ENCODE assay signal across 21 cellular contexts in the genomic region with DNA sequence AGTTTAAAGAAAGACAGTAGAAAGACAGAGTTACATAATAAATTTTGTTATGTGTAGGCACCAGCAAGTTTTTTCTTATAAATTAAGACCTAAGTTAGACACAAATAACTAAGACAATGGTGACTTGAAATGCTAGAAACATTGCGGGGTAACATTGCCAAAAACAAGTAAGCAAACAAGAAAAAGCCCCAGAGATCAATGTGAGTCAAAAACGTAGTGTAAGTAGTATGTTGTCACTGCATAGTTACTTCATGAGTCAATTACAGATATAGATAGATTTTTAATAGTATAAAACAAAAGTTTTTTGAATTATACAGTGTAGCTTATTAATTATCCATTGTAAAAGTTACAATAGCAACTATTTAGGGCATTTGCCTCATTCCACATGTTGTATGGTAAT.
A peak's percentile ranks its signal among the peaks of the same experiment; 100 is the strongest.
DNase-seq lines count a peak whose midpoint lies in the region; ATAC-seq, FAIRE-seq and TF ChIP-seq lines count a peak whose summit lies in the region.
"Had no signal": no experiment of that assay in that cellular context is flagged by ENCODE, and none has a peak within 500 bp of the region (broad histone marks: within the 10 kb centered on the region; RNA-seq: fewer than 3 reads in every experiment).

No MANE protein-coding gene starts in this region.

- CTCF ChIA-PET in PC-9 (lab: Charles Lee): no interaction called here
- CTCF ChIA-PET in WTC11 (lab: Charles Lee): no interaction called here

- H3K23ac ChIP-seq in mesenchymal stem cell (ENCODE audit: low read length in 2 of 2): no peak overlapping the region

- H3K4me3 ChIP-seq in bronchial epithelial cell (ENCODE audit: low read depth, low read length): no peak overlapping the region
- H3K4me3 ChIP-seq in fibroblast of mammary gland (ENCODE audit: control insufficient read depth, low read depth, low read length): no peak overlapping the region
- no peak overlapping the region for H3K4me3 ChIP-seq in mesenchymal stem cell (ENCODE audit: insufficient read depth in 1 of 2, low read depth in 1 of 2, low read length in 2 of 2)
- H3K4me3 ChIP-seq in PC-9: no peak overlapping the region

- H3K9me2 ChIP-seq in PC-9 (ENCODE audit: insufficient read depth): no peaks in the 10 kb centered on the region

- no peak overlapping the region for H3K4me2 ChIP-seq in mesenchymal stem cell (ENCODE audit: low read length, poor library complexity, severe bottlenecking)
- no peak overlapping the region for H3K4me2 ChIP-seq in PC-9

- POLR2A ChIA-PET in PC-9 (lab: Charles Lee; ENCODE audit: unreplicated experiment) (no interaction called here), WTC11 (lab: Charles Lee) (no interaction called here)

- no TSS peak for BruUV-seq in PC-9 (replicated peaks; lab: Mats Ljungman, UMichigan)

- H3K9me3 Mint-ChIP-seq in WTC11: no peaks in the 10 kb centered on the region
- H3K9me3 Mint-ChIP-seq: CD4-positive, alpha-beta T cell; IgD-negative memory B cell had no signal

- H3K79me2 ChIP-seq in PC-9 (ENCODE audit: low read depth): no peaks in the 10 kb centered on the region

- H2AFZ ChIP-seq in mesenchymal stem cell (ENCODE audit: low read depth, low read length) (no peak overlapping the region), PC-9 (no peak overlapping the region)

- intact Hi-C loops in PC-9 (cut with micrococcal nuclease; ENCODE audit: unreplicated experiment): no loop called here

- H3K18ac ChIP-seq in mesenchymal stem cell (ENCODE audit: low read depth in 1 of 2, low read length in 2 of 2): no peak overlapping the region

- no peak overlapping the region for H3K4ac ChIP-seq in mesenchymal stem cell (ENCODE audit: low read depth in 1 of 2, low read length in 2 of 2)

- no peak overlapping the region for H3K4me3 Mint-ChIP-seq in WTC11
- H3K4me3 Mint-ChIP-seq: CD4-positive, alpha-beta T cell; IgD-negative memory B cell had no signal

- H3K27ac ChIP-seq in mesenchymal stem cell (ENCODE audit: low read length, poor library complexity, severe bottlenecking) (no peak overlapping the region), PC-9 (no peak overlapping the region)
- H3K27ac ChIP-seq: C4-2B, HL-60 had no signal

- no peak overlapping the region for H2BK12ac ChIP-seq in mesenchymal stem cell (ENCODE audit: low read length in 2 of 2)

- no peaks in the 10 kb centered on the region for H3K79me1 ChIP-seq in mesenchymal stem cell (replicated peaks; ENCODE audit: low read length, poor library complexity, severe bottlenecking)

- no peaks in the 10 kb centered on the region for H3K9me3 ChIP-seq in mesenchymal stem cell (ENCODE audit: control insufficient read depth, low read length)
- H3K9me3 ChIP-seq in PC-9 (ENCODE audit: insufficient read depth, low read depth): no peaks in the 10 kb centered on the region; the same call in 1 of the 2 replicates
- H3K9me3 ChIP-seq: Caco-2 had no signal

- WGBS in mesenchymal stem cell: 100% methylated on average over 1 of the region's 2 CpGs

- peaks cover 30% of the 10 kb centered on the region for H3K4me1 Mint-ChIP-seq in WTC11
- H3K4me1 Mint-ChIP-seq: IgD-negative memory B cell had no signal

- H2AK5ac ChIP-seq in mesenchymal stem cell (ENCODE audit: low read length, severe bottlenecking): no peak overlapping the region

- H3K36me3 Mint-ChIP-seq in WTC11: no peaks in the 10 kb centered on the region
- H3K36me3 Mint-ChIP-seq: IgD-negative memory B cell had no signal

- H4K20me1 ChIP-seq in PC-9 (ENCODE audit: insufficient read depth): no peaks in the 10 kb centered on the region

- H3K4me1 ChIP-seq in mesenchymal stem cell (ENCODE audit: control insufficient read depth, insufficient read depth, low read depth, low read length) (no peaks in the 10 kb centered on the region), PC-9 (replicated peaks; ENCODE audit: insufficient read depth) (no peaks in the 10 kb centered on the region)
- H3K4me1 ChIP-seq: Caco-2 had no signal

- DNase-seq in HCEC 1CT (peak; percentile 28), bronchial epithelial cell (ENCODE audit: low read depth) (peak; percentile 75), fibroblast of mammary gland (ENCODE audit: low read depth) (peak; percentile 23), mesenchymal stem cell (no peak), PC-9 (no peak), WTC11 (ENCODE audit: low spot score) (no peak), NCI-H1436 treated with DMSO at 0.1 percent for 48 hours (lab: John Stamatoyannopoulos, UW) (no peak)
- DNase-seq: Caco-2; CD4-positive, alpha-beta T cell; GOT3; H7; KBM-7 had no signal

- no peak overlapping the region for H4K91ac ChIP-seq in mesenchymal stem cell (ENCODE audit: low read length)

- no peaks in the 10 kb centered on the region for H3K27me3 ChIP-seq in bronchial epithelial cell (ENCODE audit: control insufficient read depth, insufficient read depth, low read length)
- no peaks in the 10 kb centered on the region for H3K27me3 ChIP-seq in mesenchymal stem cell (ENCODE audit: control insufficient read depth in 1 of 2, insufficient read depth in 1 of 2, low read length in 2 of 2)
- no peaks in the 10 kb centered on the region for H3K27me3 ChIP-seq in PC-9 (ENCODE audit: insufficient read depth, low read depth)

- no peak overlapping the region for H4K8ac ChIP-seq in mesenchymal stem cell (ENCODE audit: low read length)

- no peaks in the 10 kb centered on the region for H3F3A ChIP-seq in PC-9 (ENCODE audit: insufficient read depth, low read depth)

- no peak for ATAC-seq in GM21528 (IDR thresholded peaks at IDR 0.05; ENCODE audit: low FRiP score, unreplicated experiment)
- no peak for ATAC-seq in WTC11

- H3K9ac ChIP-seq in mesenchymal stem cell (ENCODE audit: low read length): peak overlapping the region; percentile 61

- no peak overlapping the region for H3K27ac Mint-ChIP-seq in WTC11
- H3K27ac Mint-ChIP-seq: CD4-positive, alpha-beta T cell; IgD-negative memory B cell had no signal

- H3K36me3 ChIP-seq in bronchial epithelial cell (ENCODE audit: control insufficient read depth, insufficient read depth, low read length) (no peaks in the 10 kb centered on the region), mesenchymal stem cell (ENCODE audit: control insufficient read depth in 1 of 2, insufficient read depth in 2 of 2, low read depth in 1 of 2, low read length in 2 of 2) (no peaks in the 10 kb centered on the region), PC-9 (ENCODE audit: low read depth) (no peaks in the 10 kb centered on the region)

- H2BK15ac ChIP-seq in mesenchymal stem cell (ENCODE audit: low read depth, poor library complexity, severe bottlenecking): no peak overlapping the region

- TF ChIP-seq CTCF in bronchial epithelial cell (IDR thresholded peaks at IDR 0.05; ENCODE audit: insufficient read depth, low read length, severe bottlenecking) (no peak), fibroblast of mammary gland (conservative IDR thresholded peaks at IDR 0.05; ENCODE audit: control insufficient read depth, insufficient read depth, low read depth, low read length) (no peak), PC-9 (conservative IDR thresholded peaks at IDR 0.05) (no peak), WTC11 (IDR thresholded peaks at IDR 0.05) (no peak)

- H3K14ac ChIP-seq in mesenchymal stem cell (ENCODE audit: low read length in 2 of 2): no peak overlapping the region

- FAIRE-seq in bronchial epithelial cell (lab: Jason Lieb, UNC): no peak
- FAIRE-seq: D721Med, G401.6, GM12891, GM19239, HTR-8/SVneo had no signal

- H3K27me3 Mint-ChIP-seq in WTC11 (ENCODE audit: low read depth): no peaks in the 10 kb centered on the region
- H3K27me3 Mint-ChIP-seq: CD4-positive, alpha-beta T cell; IgD-negative memory B cell had no signal

- H2BK5ac ChIP-seq in mesenchymal stem cell (ENCODE audit: low read depth, low read length, poor library complexity, severe bottlenecking): no peak overlapping the region

- H2BK120ac ChIP-seq in mesenchymal stem cell (ENCODE audit: low read depth, low read length): no peak overlapping the region

TF ChIP-seq in WTC11, 78 proteins besides CTCF, POLR2A, EP300 and RAD21 (continues in another document):
- TF ChIP-seq, protein P1, sequence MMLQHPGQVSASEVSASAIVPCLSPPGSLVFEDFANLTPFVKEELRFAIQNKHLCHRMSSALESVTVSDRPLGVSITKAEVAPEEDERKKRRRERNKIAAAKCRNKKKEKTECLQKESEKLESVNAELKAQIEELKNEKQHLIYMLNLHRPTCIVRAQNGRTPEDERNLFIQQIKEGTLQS (CRISPR knock-in tag; conservative IDR thresholded peaks at IDR 0.05): no peak
- TF ChIP-seq MXD4 (CRISPR knock-in tag; IDR thresholded peaks at IDR 0.05; ENCODE audit: borderline replicate concordance) (no peak), PRDM15 (CRISPR knock-in tag; IDR thresholded peaks at IDR 0.05) (no peak)

Comparison
In these comparisons a context has a peak if more than half of its experiments do, and no peak if none do; other contexts are left out.
1. DNase-seq: peak in HCEC 1CT (single experiment), bronchial epithelial cell (single experiment) and fibroblast of mammary gland (single experiment); none in mesenchymal stem cell (single experiment), PC-9 (0 of 2), WTC11 (single experiment) and NCI-H1436 treated with DMSO at 0.1 percent for 48 hours (single experiment).